In genomic region chr7:1592299-1592842, GRCh38 we compare ENCODE assay signal across 17 cellular contexts.
DNase-seq lines count a peak whose midpoint lies in the region; ATAC-seq lines count a peak whose summit lies in the region.
"Had no signal": no experiment of that assay in that cellular context is flagged by ENCODE, and none has a peak within 500 bp of the region (broad histone marks: within the 10 kb centered on the region; RNA-seq: fewer than 3 reads in every experiment).

No MANE protein-coding gene starts in this region.

- H3K27ac Mint-ChIP-seq in activated naive CD8-positive, alpha-beta T cell: no peak overlapping the region
- no peak overlapping the region for H3K27ac Mint-ChIP-seq in stimulated activated naive CD8-positive, alpha-beta T cell treated with anti-CD3 and anti-CD28 coated beads, Interleukin-15, Interleukin-2, amounts not matched to agents 100 ng/mL and 50 ng/mL, for 24 hours
- H3K27ac Mint-ChIP-seq: WTC11 had no signal

- peak overlapping the region; percentile 56 for H3K4me3 Mint-ChIP-seq in activated naive CD8-positive, alpha-beta T cell
- H3K4me3 Mint-ChIP-seq in stimulated activated naive CD8-positive, alpha-beta T cell treated with anti-CD3 and anti-CD28 coated beads, Interleukin-15, Interleukin-2, amounts not matched to agents 100 ng/mL and 50 ng/mL, for 24 hours: peak overlapping the region; percentile 33
- H3K4me3 Mint-ChIP-seq: WTC11 had no signal

- H3K27me3 Mint-ChIP-seq in activated naive CD8-positive, alpha-beta T cell: peaks cover 10% of the 10 kb centered on the region
- H3K27me3 Mint-ChIP-seq in stimulated activated naive CD8-positive, alpha-beta T cell treated with anti-CD3 and anti-CD28 coated beads, Interleukin-15, Interleukin-2, amounts not matched to agents 100 ng/mL and 50 ng/mL, for 24 hours: peaks cover 21% of the 10 kb centered on the region

- ATAC-seq in HG03521 (IDR thresholded peaks at IDR 0.05; ENCODE audit: unreplicated experiment): no peak
- ATAC-seq in GM19467 (IDR thresholded peaks at IDR 0.05; ENCODE audit: unreplicated experiment): no peak
- no peak for ATAC-seq in GM19035 (IDR thresholded peaks at IDR 0.05; ENCODE audit: unreplicated experiment)
- ATAC-seq: HepG2, right lobe of liver, WTC11 had no signal

- peak; percentile 2 for DNase-seq in activated naive CD4-positive, alpha-beta T cell treated with Interleukin-2 at 50 U/mL for 16 hours
- no peak for DNase-seq in activated naive CD4-positive, alpha-beta T cell (lab: John Stamatoyannopoulos, UW)
- peak; percentile 39 for DNase-seq in NCI-H2171 treated with DMSO at 0.1 percent for 48 hours (lab: John Stamatoyannopoulos, UW)
- DNase-seq: GF-D8; hippocampal formation; kidney glomerular epithelial cell; MV-4-11; Peyer's patch; right lobe of liver; stimulated activated CD4-positive, alpha-beta T cell treated with anti-CD3 and anti-CD28 coated beads, Interleukin-1b, Interleukin-23, amount 100 ng/mL, for 48 hours had no signal

- H3K9me3 Mint-ChIP-seq in activated naive CD8-positive, alpha-beta T cell (ENCODE audit: low read depth): no peaks in the 10 kb centered on the region
- H3K9me3 Mint-ChIP-seq in stimulated activated naive CD8-positive, alpha-beta T cell treated with anti-CD3 and anti-CD28 coated beads, Interleukin-15, Interleukin-2, amounts not matched to agents 100 ng/mL and 50 ng/mL, for 24 hours: peaks cover 4% of the 10 kb centered on the region

- H3K36me3 Mint-ChIP-seq in activated naive CD8-positive, alpha-beta T cell: no peaks in the 10 kb centered on the region
- no peaks in the 10 kb centered on the region for H3K36me3 Mint-ChIP-seq in stimulated activated naive CD8-positive, alpha-beta T cell treated with anti-CD3 and anti-CD28 coated beads, Interleukin-15, Interleukin-2, amounts not matched to agents 100 ng/mL and 50 ng/mL, for 24 hours (ENCODE audit: low read depth)

- H3K4me1 Mint-ChIP-seq in activated naive CD8-positive, alpha-beta T cell (ENCODE audit: low read depth): peaks cover 28% of the 10 kb centered on the region
- H3K4me1 Mint-ChIP-seq in stimulated activated naive CD8-positive, alpha-beta T cell treated with anti-CD3 and anti-CD28 coated beads, Interleukin-15, Interleukin-2, amounts not matched to agents 100 ng/mL and 50 ng/mL, for 24 hours (ENCODE audit: low read depth): peaks cover 29% of the 10 kb centered on the region

Comparison
In these comparisons a context has a peak if more than half of its experiments do, and no peak if none do; other contexts are left out.
1. DNase-seq: peak in activated naive CD4-positive, alpha-beta T cell treated with Interleukin-2 at 50 U/mL for 16 hours (single experiment) and NCI-H2171 treated with DMSO at 0.1 percent for 48 hours (single experiment); none in activated naive CD4-positive, alpha-beta T cell (0 of 4).